In genomic region chr2:152336103-152336853, GRCh38 we compare ENCODE assay signal across 7 cellular contexts. TPM values are rescaled to one million over a fixed set of nuclear protein-coding genes. Genes with fewer than 3 reads are reported as not detected.
DNase-seq lines count a peak whose midpoint lies in the region; FAIRE-seq and TF ChIP-seq lines count a peak whose summit lies in the region.

No MANE protein-coding gene starts in this region.

- DNase-seq in GM06990 (ENCODE audit: extremely low read depth, insufficient read length) (peak; percentile 69), H7 (peak; percentile 70), RCC 7860 (ENCODE audit: low spot score) (peak; percentile 45), dorsolateral prefrontal cortex (peak; percentile 40 to 72 (median 58)), lower leg skin (ENCODE audit: low spot score in 2 of 2) (peak; percentile 69 to 93), OCI-LY7 (ENCODE audit: low spot score) (no peak)

- no peaks in the 10 kb centered on the region; the same call in 1 of the 2 replicates for H3K27me3 ChIP-seq in GM06990 (replicated peaks; ENCODE audit: control insufficient read depth, insufficient read depth, low read length)
- H3K27me3 ChIP-seq in H7 (ENCODE audit: control insufficient read depth, insufficient read depth, low read length): no peaks in the 10 kb centered on the region; the same call in 1 of the 2 replicates
- H3K27me3 ChIP-seq in dorsolateral prefrontal cortex: no peaks in the 10 kb centered on the region
- no peaks in the 10 kb centered on the region for H3K27me3 ChIP-seq in stomach smooth muscle (ENCODE audit: control insufficient read depth in 1 of 2, insufficient read depth in 2 of 2, low read length in 2 of 2)

- H3K9ac ChIP-seq in stomach smooth muscle (ENCODE audit: low read length in 2 of 2): peak overlapping the region; percentile 58 to 79

- TF ChIP-seq CTCF in GM06990 (IDR thresholded peaks at IDR 0.05; ENCODE audit: insufficient read depth, low read length, poor library complexity, severe bottlenecking) (no peak), dorsolateral prefrontal cortex (IDR thresholded peaks at IDR 0.05 in 54 of 56, conservative IDR thresholded peaks at IDR 0.05 in 2 of 56; ENCODE audit: low read depth in 1 of 56, partially characterized antibody in 56 of 56) (peak in 2 of 56 donors; percentile 4 to 7), lower leg skin (IDR thresholded peaks at IDR 0.05) (no peak), OCI-LY7 (conservative IDR thresholded peaks at IDR 0.05; ENCODE audit: low read length) (no peak)

- intact Hi-C loops in dorsolateral prefrontal cortex (cut with DNase I) (loop anchor here (2.0 to 10.0 kb wide), 12 partner anchors 61 to 381 kb away; partner anchors contain the start of genes ARL6IP6 (in 1 of the 2) and PRPF40A (in 1 of the 2)), lower leg skin (cut with DNase I; ENCODE audit: low total_unique reads) (no loop called here), OCI-LY7 (cut with micrococcal nuclease; ENCODE audit: unreplicated experiment) (no loop called here)

- H3K9me3 ChIP-seq in stomach smooth muscle (ENCODE audit: control insufficient read depth in 2 of 2, low read length in 2 of 2): no peaks in the 10 kb centered on the region
- no peaks in the 10 kb centered on the region for H3K9me3 ChIP-seq in OCI-LY7 (ENCODE audit: low read length)

- H3K4me3 ChIP-seq in GM06990 (replicated peaks; ENCODE audit: low read depth, low read length) (peak overlapping the region; percentile 77), H7 (ENCODE audit: insufficient read depth, low read depth, low read length) (peak overlapping the region; percentile 89), dorsolateral prefrontal cortex (peak overlapping the region; percentile 64 to 100 (median 92)), lower leg skin (ENCODE audit: low read depth, poor library complexity, severe bottlenecking) (peak overlapping the region; percentile 90), stomach smooth muscle (ENCODE audit: low read length in 2 of 2) (peak overlapping the region; percentile 64 to 81), OCI-LY7 (ENCODE audit: low read depth, low read length, poor library complexity, severe bottlenecking) (no peak overlapping the region)

- TF ChIP-seq POLR2A in lower leg skin (IDR thresholded peaks at IDR 0.05): no peak

- no peaks in the 10 kb centered on the region for H3K9me2 ChIP-seq in OCI-LY7 (ENCODE audit: insufficient read depth, low read length)

- POLR2A ChIA-PET in OCI-LY7 (lab: Charles Lee): no interaction called here

- H3K79me2 ChIP-seq in OCI-LY7 (ENCODE audit: insufficient read depth, low read depth, low read length): no peaks in the 10 kb centered on the region

- no peaks in the 10 kb centered on the region for H4K20me1 ChIP-seq in OCI-LY7 (ENCODE audit: insufficient read depth, low read length)

- FAIRE-seq in RCC 7860 (lab: Jason Lieb, UNC): no peak

- H2AFZ ChIP-seq in OCI-LY7 (ENCODE audit: low read length): no peak overlapping the region

- H3K4me1 ChIP-seq in stomach smooth muscle (ENCODE audit: control insufficient read depth, insufficient read depth, low read length): peaks cover 14% of the 10 kb centered on the region
- H3K4me1 ChIP-seq in OCI-LY7 (ENCODE audit: insufficient read depth, low read length, poor library complexity, severe bottlenecking): no peaks in the 10 kb centered on the region

- BruUV-seq in OCI-LY7 (replicated peaks; lab: Mats Ljungman, UMichigan): no TSS peak

- H3K27ac ChIP-seq in dorsolateral prefrontal cortex: peak overlapping the region; percentile 53 to 98 (median 95)
- H3K27ac ChIP-seq in stomach smooth muscle (ENCODE audit: low read length): peak overlapping the region; percentile 55
- no peak overlapping the region for H3K27ac ChIP-seq in OCI-LY7 (ENCODE audit: low read depth, low read length, poor library complexity, severe bottlenecking)

- no peak overlapping the region for H3K4me2 ChIP-seq in OCI-LY7 (ENCODE audit: low read length)

- WGBS in lower leg skin, 2 donors: 1 to 2% methylated on average over 41 to 42 of the region's 42 CpGs

- CTCF ChIA-PET in OCI-LY7 (lab: Charles Lee; ENCODE audit: unreplicated experiment): no interaction called here

- H3K36me3 ChIP-seq in GM06990 (ENCODE audit: control insufficient read depth, insufficient read depth, low read length) (no peaks in the 10 kb centered on the region), H7 (replicated peaks; ENCODE audit: control insufficient read depth, insufficient read depth, low read length) (no peaks in the 10 kb centered on the region), stomach smooth muscle (ENCODE audit: control insufficient read depth in 2 of 2, insufficient read depth in 2 of 2, low read length in 2 of 2) (no peaks in the 10 kb centered on the region), OCI-LY7 (ENCODE audit: insufficient read depth, low read length) (no peaks in the 10 kb centered on the region)

RNA-seq across cellular contexts. Expression of gene FMNL2, which starts 1.3 kb away (rescaled TPM):
- 20.0 and 32.7 TPM in 2 replicates for total RNA-seq in H7 (2014; rRNA removed; shearing (Covaris generic))
- total RNA-seq in dorsolateral prefrontal cortex (100 to 1,000 TPM; 118 to 440 (median 197) TPM), lower leg skin (10 to 100 TPM in 3 of 4 donors, 1 to 10 TPM in 1; 9.6 to 18.3 (median 12.9) TPM), OCI-LY7 (2022) (0.21 and 0.24 TPM in 2 replicates)
- total RNA-seq in OCI-LY7 (2014; rRNA removed; shearing (Covaris generic)): 0.03 TPM in 2 replicates

Comparison
In these comparisons a context has a peak if more than half of its experiments do, and no peak if none do; other contexts are left out.
1. RNA of gene FMNL2, which starts 1.3 kb away (total RNA-seq): 118 to 440 TPM in dorsolateral prefrontal cortex, 20.0 to 32.7 TPM in H7 and 9.6 to 18.3 TPM in lower leg skin; 0.03 to 0.24 TPM in OCI-LY7; every median in the first group is over 4 times any median in the second.
2. intact Hi-C loops: an anchor here in dorsolateral prefrontal cortex (2.0 to 10.0 kb wide); none called in lower leg skin and OCI-LY7.